8 cellular contexts compared by ENCODE assay signal in genomic region chr2:1550658-1551316, GRCh38.
DNase-seq lines count a peak whose midpoint lies in the region; ATAC-seq and TF ChIP-seq lines count a peak whose summit lies in the region.

No MANE protein-coding gene starts in this region.

- peak; percentile 81 for TF ChIP-seq CTCF in SU-DHL-6 (IDR thresholded peaks at IDR 0.05; ENCODE audit: insufficient read depth, low read length, poor library complexity, severe bottlenecking)

- H3K4me3 ChIP-seq in SU-DHL-6 (ENCODE audit: insufficient read depth, low read length, poor library complexity, severe bottlenecking) (no peak overlapping the region), iPS-15b (ENCODE audit: low read depth, low read length) (peak overlapping the region; percentile 2)

- H3K36me3 ChIP-seq in SU-DHL-6 (ENCODE audit: low read length) (no peaks in the 10 kb centered on the region), iPS-15b (ENCODE audit: control insufficient read depth, insufficient read depth, low read length) (no peaks in the 10 kb centered on the region)

- no peaks in the 10 kb centered on the region for H3K27me3 ChIP-seq in SU-DHL-6 (ENCODE audit: low read length)
- H3K27me3 ChIP-seq in iPS-15b (ENCODE audit: control insufficient read depth, insufficient read depth, low read length): peaks cover 14% of the 10 kb centered on the region

- no peaks in the 10 kb centered on the region for H4K20me1 ChIP-seq in SU-DHL-6 (ENCODE audit: low read depth, low read length)

- DNase-seq in CMK (ENCODE audit: low read depth) (peak; percentile 9), HK-2 (ENCODE audit: unreplicated experiment) (peak; percentile 57), anterior cingulate cortex (lab: John Stamatoyannopoulos, UW) (peak in 30 of 58 donors; percentile 8 to 70 (median 18)), NCI-H2107 treated with DMSO at 0.1 percent for 48 hours (lab: John Stamatoyannopoulos, UW; ENCODE audit: unreplicated experiment) (no peak)
- DNase-seq in stimulated activated CD4-positive, alpha-beta T cell treated with anti-CD3 and anti-CD28 coated beads, Interleukin-2, amount 100 ng/mL, for 24 hours: peak; percentile 74 to 77

- H2AFZ ChIP-seq in SU-DHL-6 (ENCODE audit: low read depth, low read length, severe bottlenecking): no peak overlapping the region

- no peak overlapping the region for H3K4me2 ChIP-seq in SU-DHL-6 (ENCODE audit: low read depth, low read length, poor library complexity, severe bottlenecking)

- H3K4me1 ChIP-seq in iPS-15b (ENCODE audit: control insufficient read depth, insufficient read depth, low read length): no peaks in the 10 kb centered on the region

- no peak overlapping the region for H3K27ac ChIP-seq in SU-DHL-6 (ENCODE audit: low read depth, low read length)

- H3F3A ChIP-seq in SU-DHL-6 (ENCODE audit: insufficient read depth): no peaks in the 10 kb centered on the region

- no peaks in the 10 kb centered on the region for H3K9me2 ChIP-seq in SU-DHL-6 (replicated peaks; ENCODE audit: insufficient read depth, low read length)

- peak; percentile 79 for ATAC-seq in GM19438 (IDR thresholded peaks at IDR 0.05; ENCODE audit: low read depth, unreplicated experiment)

- H3K9me3 ChIP-seq in SU-DHL-6 (ENCODE audit: insufficient read depth, low read length): no peaks in the 10 kb centered on the region
- H3K9me3 ChIP-seq in iPS-15b (ENCODE audit: control insufficient read depth, insufficient read depth, low read length): no peaks in the 10 kb centered on the region

- H3K9ac ChIP-seq in SU-DHL-6 (ENCODE audit: low read length) (no peak overlapping the region), iPS-15b (ENCODE audit: low read depth, low read length) (no peak overlapping the region)

- H3K79me2 ChIP-seq in SU-DHL-6 (ENCODE audit: insufficient read depth, low read length): no peaks in the 10 kb centered on the region
